ENCODE assay signal across 17 cellular contexts in genomic region chr1:71044833-71045232, GRCh38. TPM values are rescaled to one million over a fixed set of nuclear protein-coding genes. Genes with fewer than 3 reads are reported as not detected.
"Had no signal": no experiment of that assay in that cellular context is flagged by ENCODE, and none has a peak within 500 bp of the region (broad histone marks: within the 10 kb centered on the region; RNA-seq: fewer than 3 reads in every experiment).

No MANE protein-coding gene starts in this region.

- H3K9me3 ChIP-seq: sigmoid colon, spleen, thyroid gland, vagina had no signal

- DNase-seq: activated CD4-positive, alpha-beta T cell treated with anti-CD3 and anti-CD28 coated beads for 1 hour; activated CD4-positive, alpha-beta T cell treated with anti-CD3 and anti-CD28 coated beads, Interleukin-2, amount 50 U/mL, for 4 hours; activated naive CD4-positive, alpha-beta T cell treated with anti-CD3 and anti-CD28 coated beads, Interleukin-2, amount 10 ng/mL, durations not matched to agents 7 days and 5 days; activated T-cell treated with anti-CD3 and anti-CD28 coated beads for 4 hours; caudate nucleus; effector CD4-positive, alpha-beta T cell; foreskin melanocyte; sigmoid colon; spleen; SW 1271; thyroid gland had no signal

- H3K36me3 Mint-ChIP-seq: activated naive CD4-positive, alpha-beta T cell treated with anti-CD3 and anti-CD28 coated beads, Interleukin-2, amount 10 ng/mL, durations not matched to agents 7 days and 5 days had no signal

- H3K4me1 Mint-ChIP-seq: activated T-helper 17 cell treated with anti-CD3 and anti-CD28 coated beads, Interleukin-2, amount 50 U/mL, for 72 hours had no signal

- H3K36me3 ChIP-seq: neural progenitor cell, sigmoid colon, spleen, thyroid gland, vagina had no signal

- H3K27me3 ChIP-seq: vagina had no signal

- H3K9me3 Mint-ChIP-seq: activated naive CD4-positive, alpha-beta T cell treated with anti-CD3 and anti-CD28 coated beads, Interleukin-2, amount 10 ng/mL, durations not matched to agents 7 days and 5 days; activated T-helper 17 cell treated with anti-CD3 and anti-CD28 coated beads, Interleukin-2, amount 50 U/mL, for 72 hours; neural progenitor cell; stimulated activated naive CD8-positive, alpha-beta T cell treated with anti-CD3 and anti-CD28 coated beads, Interleukin-15, Interleukin-2, amounts not matched to agents 100 ng/mL and 50 ng/mL, for 24 hours had no signal

- H3K4me1 ChIP-seq: neural progenitor cell had no signal

- H3K27ac Mint-ChIP-seq: activated naive CD4-positive, alpha-beta T cell treated with anti-CD3 and anti-CD28 coated beads, Interleukin-2, amount 10 ng/mL, durations not matched to agents 7 days and 5 days; activated T-helper 17 cell treated with anti-CD3 and anti-CD28 coated beads, Interleukin-2, amount 50 U/mL, for 72 hours; neural progenitor cell; stimulated activated naive CD8-positive, alpha-beta T cell treated with anti-CD3 and anti-CD28 coated beads, Interleukin-15, Interleukin-2, amounts not matched to agents 100 ng/mL and 50 ng/mL, for 24 hours had no signal

- H3K27ac ChIP-seq: neural progenitor cell, spleen, thyroid gland, vagina, VCaP had no signal

- ATAC-seq: activated T-helper 17 cell treated with anti-CD3 and anti-CD28 coated beads, Interleukin-2, amount 50 U/mL, for 72 hours had no signal

- H3K4me3 ChIP-seq: neural progenitor cell, spleen, thyroid gland, vagina had no signal

- H3K4me3 Mint-ChIP-seq: activated naive CD4-positive, alpha-beta T cell treated with anti-CD3 and anti-CD28 coated beads, Interleukin-2, amount 10 ng/mL, durations not matched to agents 7 days and 5 days; stimulated activated naive CD8-positive, alpha-beta T cell treated with anti-CD3 and anti-CD28 coated beads, Interleukin-15, Interleukin-2, amounts not matched to agents 100 ng/mL and 50 ng/mL, for 24 hours had no signal

RNA-seq across cellular contexts. Expression of gene PTGER3, which starts 2.8 kb away (rescaled TPM):
- total RNA-seq: activated T-helper 17 cell treated with anti-CD3 and anti-CD28 coated beads, Interleukin-2, amount 50 U/mL, for 72 hours; osteocyte had no signal
